In the genomic region with DNA sequence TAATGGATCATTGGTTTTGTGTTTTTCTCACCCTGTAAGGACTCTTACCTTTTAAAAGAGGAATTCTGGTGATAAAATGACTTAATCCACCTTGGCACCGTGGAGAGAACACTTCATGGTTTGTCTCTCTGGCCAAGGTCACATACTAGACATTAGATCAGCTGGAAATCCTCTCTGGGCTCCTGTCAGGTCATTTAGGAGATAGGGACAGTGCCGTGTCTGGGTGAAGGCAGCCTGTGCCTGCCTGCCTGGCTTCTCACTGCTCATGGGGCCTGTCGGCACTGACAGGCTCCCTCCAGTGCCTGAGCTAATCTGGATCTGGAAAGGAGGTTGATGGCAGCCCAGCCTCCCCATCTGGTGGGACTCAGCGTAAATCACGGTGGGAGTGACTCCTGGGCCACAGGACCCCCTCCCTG, we compare ENCODE assay signal across 1 cellular context.
TF ChIP-seq lines count a peak whose summit lies in the region.

No MANE protein-coding gene starts in this region.

TF ChIP-seq in WTC11, 78 proteins besides CTCF, POLR2A, EP300 and RAD21 (continued from another document):
- TF ChIP-seq, protein P1, sequence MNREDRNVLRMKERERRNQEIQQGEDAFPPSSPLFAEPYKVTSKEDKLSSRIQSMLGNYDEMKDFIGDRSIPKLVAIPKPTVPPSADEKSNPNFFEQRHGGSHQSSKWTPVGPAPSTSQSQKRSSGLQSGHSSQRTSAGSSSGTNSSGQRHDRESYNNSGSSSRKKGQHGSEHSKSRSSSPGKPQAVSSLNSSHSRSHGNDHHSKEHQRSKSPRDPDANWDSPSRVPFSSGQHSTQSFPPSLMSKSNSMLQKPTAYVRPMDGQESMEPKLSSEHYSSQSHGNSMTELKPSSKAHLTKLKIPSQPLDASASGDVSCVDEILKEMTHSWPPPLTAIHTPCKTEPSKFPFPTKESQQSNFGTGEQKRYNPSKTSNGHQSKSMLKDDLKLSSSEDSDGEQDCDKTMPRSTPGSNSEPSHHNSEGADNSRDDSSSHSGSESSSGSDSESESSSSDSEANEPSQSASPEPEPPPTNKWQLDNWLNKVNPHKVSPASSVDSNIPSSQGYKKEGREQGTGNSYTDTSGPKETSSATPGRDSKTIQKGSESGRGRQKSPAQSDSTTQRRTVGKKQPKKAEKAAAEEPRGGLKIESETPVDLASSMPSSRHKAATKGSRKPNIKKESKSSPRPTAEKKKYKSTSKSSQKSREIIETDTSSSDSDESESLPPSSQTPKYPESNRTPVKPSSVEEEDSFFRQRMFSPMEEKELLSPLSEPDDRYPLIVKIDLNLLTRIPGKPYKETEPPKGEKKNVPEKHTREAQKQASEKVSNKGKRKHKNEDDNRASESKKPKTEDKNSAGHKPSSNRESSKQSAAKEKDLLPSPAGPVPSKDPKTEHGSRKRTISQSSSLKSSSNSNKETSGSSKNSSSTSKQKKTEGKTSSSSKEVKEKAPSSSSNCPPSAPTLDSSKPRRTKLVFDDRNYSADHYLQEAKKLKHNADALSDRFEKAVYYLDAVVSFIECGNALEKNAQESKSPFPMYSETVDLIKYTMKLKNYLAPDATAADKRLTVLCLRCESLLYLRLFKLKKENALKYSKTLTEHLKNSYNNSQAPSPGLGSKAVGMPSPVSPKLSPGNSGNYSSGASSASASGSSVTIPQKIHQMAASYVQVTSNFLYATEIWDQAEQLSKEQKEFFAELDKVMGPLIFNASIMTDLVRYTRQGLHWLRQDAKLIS (CRISPR knock-in tag; IDR thresholded peaks at IDR 0.05; ENCODE audit: borderline replicate concordance), result no peak
- TF ChIP-seq NFATC4 (CRISPR knock-in tag; IDR thresholded peaks at IDR 0.05) (no peak), FOXP1 (CRISPR knock-in tag; IDR thresholded peaks at IDR 0.05; ENCODE audit: borderline replicate concordance) (no peak)
- TF ChIP-seq, protein P2, sequence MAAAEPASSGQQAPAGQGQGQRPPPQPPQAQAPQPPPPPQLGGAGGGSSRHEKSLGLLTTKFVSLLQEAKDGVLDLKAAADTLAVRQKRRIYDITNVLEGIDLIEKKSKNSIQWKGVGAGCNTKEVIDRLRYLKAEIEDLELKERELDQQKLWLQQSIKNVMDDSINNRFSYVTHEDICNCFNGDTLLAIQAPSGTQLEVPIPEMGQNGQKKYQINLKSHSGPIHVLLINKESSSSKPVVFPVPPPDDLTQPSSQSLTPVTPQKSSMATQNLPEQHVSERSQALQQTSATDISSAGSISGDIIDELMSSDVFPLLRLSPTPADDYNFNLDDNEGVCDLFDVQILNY (CRISPR knock-in tag; IDR thresholded peaks at IDR 0.05), result no peak
- TF ChIP-seq, protein P3, sequence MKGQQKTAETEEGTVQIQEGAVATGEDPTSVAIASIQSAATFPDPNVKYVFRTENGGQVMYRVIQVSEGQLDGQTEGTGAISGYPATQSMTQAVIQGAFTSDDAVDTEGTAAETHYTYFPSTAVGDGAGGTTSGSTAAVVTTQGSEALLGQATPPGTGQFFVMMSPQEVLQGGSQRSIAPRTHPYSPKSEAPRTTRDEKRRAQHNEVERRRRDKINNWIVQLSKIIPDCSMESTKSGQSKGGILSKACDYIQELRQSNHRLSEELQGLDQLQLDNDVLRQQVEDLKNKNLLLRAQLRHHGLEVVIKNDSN (CRISPR knock-in tag; IDR thresholded peaks at IDR 0.05), result no peak
TF ChIP-seq in WTC11: peak in this region for 0.
